In the genomic region with DNA sequence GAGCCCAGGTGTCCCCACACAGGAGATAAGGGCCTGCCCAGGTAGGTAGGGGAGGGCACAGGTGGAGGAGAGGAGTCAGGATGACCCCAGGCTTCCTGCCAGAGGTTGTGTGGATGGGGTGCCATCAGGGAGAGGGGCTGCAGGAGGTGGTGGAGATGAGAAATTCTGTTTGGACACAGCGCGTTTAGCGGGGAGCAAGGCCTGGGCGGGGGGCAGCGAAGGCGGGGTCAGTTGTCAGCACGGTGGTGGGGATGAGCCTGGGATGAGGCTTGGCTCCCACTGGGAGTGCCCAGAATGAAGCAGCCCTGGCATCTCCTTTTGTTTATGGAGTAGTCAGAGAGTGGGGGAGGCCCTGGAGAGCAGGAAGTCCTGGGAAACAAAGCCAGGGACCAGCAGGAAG, we compare ENCODE assay signal across 16 cellular contexts. TPM values are rescaled to one million over a fixed set of nuclear protein-coding genes. Genes with fewer than 3 reads are reported as not detected.
A peak's percentile ranks its signal among the peaks of the same experiment; 100 is the strongest.
DNase-seq lines count a peak whose midpoint lies in the region; ATAC-seq and TF ChIP-seq lines count a peak whose summit lies in the region.
"Had no signal": no experiment of that assay in that cellular context is flagged by ENCODE, and none has a peak within 500 bp of the region (broad histone marks: within the 10 kb centered on the region; RNA-seq: fewer than 3 reads in every experiment).

No MANE protein-coding gene starts in this region.

- peaks cover 5% of the 10 kb centered on the region for H3K36me3 ChIP-seq in mucosa of descending colon (ENCODE audit: low read depth)
- H3K36me3 ChIP-seq: BE2C, MG63 had no signal

- H3K4me1 Mint-ChIP-seq in activated naive CD8-positive, alpha-beta T cell treated with anti-CD3 and anti-CD28 coated beads, Interleukin-2, amount 10 ng/mL, durations not matched to agents 7 days and 5 days, result peaks cover 5% of the 10 kb centered on the region
- no peaks in the 10 kb centered on the region for H3K4me1 Mint-ChIP-seq in activated naive CD8-positive, alpha-beta T cell treated with anti-CD3 and anti-CD28 coated beads for 36 hours
- H3K4me1 Mint-ChIP-seq in endothelial cell (ENCODE audit: unreplicated experiment), result peaks cover 26% of the 10 kb centered on the region
- peaks cover 11 to 18% of the 10 kb centered on the region in 2 donors for H3K4me1 Mint-ChIP-seq in stimulated activated naive B cell treated with anti-CD40 and anti-IgM and Interleukin-4, amounts not matched to agents 10 μg/mL and 1 μg/mL and 100 μg/mL, for 72 hours

- H3K4me1 ChIP-seq in mucosa of descending colon (ENCODE audit: low read depth), result no peaks in the 10 kb centered on the region
- H3K4me1 ChIP-seq: BE2C, Peyer's patch had no signal

- ATAC-seq in activated naive CD8-positive, alpha-beta T cell treated with anti-CD3 and anti-CD28 coated beads, Interleukin-2, amount 10 ng/mL, durations not matched to agents 7 days and 5 days (ENCODE audit: low read depth), result no peak
- ATAC-seq in stimulated activated naive B cell treated with anti-CD40 and anti-IgM and Interleukin-4, amounts not matched to agents 10 μg/mL and 1 μg/mL and 100 μg/mL, for 72 hours (replicated peaks), result no peak
- ATAC-seq in mucosa of descending colon (no peak), HG02678 (IDR thresholded peaks at IDR 0.05; ENCODE audit: unreplicated experiment) (no peak)

- intact Hi-C loops in mucosa of descending colon (cut with DNase I, micrococcal nuclease), result no loop called here

- H3K27ac Mint-ChIP-seq in activated naive CD8-positive, alpha-beta T cell treated with anti-CD3 and anti-CD28 coated beads, Interleukin-2, amount 10 ng/mL, durations not matched to agents 7 days and 5 days, result peak overlapping the region; percentile 61
- H3K27ac Mint-ChIP-seq in activated naive CD8-positive, alpha-beta T cell treated with anti-CD3 and anti-CD28 coated beads for 36 hours, result no peak overlapping the region
- H3K27ac Mint-ChIP-seq in endothelial cell (ENCODE audit: unreplicated experiment), result peak overlapping the region; percentile 74
- peak overlapping the region; percentile 45 for H3K27ac Mint-ChIP-seq in stimulated activated naive B cell treated with anti-CD40 and anti-IgM and Interleukin-4, amounts not matched to agents 10 μg/mL and 1 μg/mL and 100 μg/mL, for 72 hours
- H3K27ac Mint-ChIP-seq: CD4-positive, alpha-beta T cell had no signal

- no peak overlapping the region for H3K4me3 Mint-ChIP-seq in activated naive CD8-positive, alpha-beta T cell treated with anti-CD3 and anti-CD28 coated beads, Interleukin-2, amount 10 ng/mL, durations not matched to agents 7 days and 5 days
- no peak overlapping the region for H3K4me3 Mint-ChIP-seq in activated naive CD8-positive, alpha-beta T cell treated with anti-CD3 and anti-CD28 coated beads for 36 hours
- peak overlapping the region; percentile 51 for H3K4me3 Mint-ChIP-seq in endothelial cell (ENCODE audit: unreplicated experiment)
- H3K4me3 Mint-ChIP-seq in stimulated activated naive B cell treated with anti-CD40 and anti-IgM and Interleukin-4, amounts not matched to agents 10 μg/mL and 1 μg/mL and 100 μg/mL, for 72 hours, result no peak overlapping the region
- H3K4me3 Mint-ChIP-seq: CD4-positive, alpha-beta T cell; GM23338 had no signal

- H3K27me3 Mint-ChIP-seq in activated naive CD8-positive, alpha-beta T cell treated with anti-CD3 and anti-CD28 coated beads, Interleukin-2, amount 10 ng/mL, durations not matched to agents 7 days and 5 days, result no peaks in the 10 kb centered on the region
- no peaks in the 10 kb centered on the region for H3K27me3 Mint-ChIP-seq in activated naive CD8-positive, alpha-beta T cell treated with anti-CD3 and anti-CD28 coated beads for 36 hours
- H3K27me3 Mint-ChIP-seq in endothelial cell (ENCODE audit: unreplicated experiment), result peaks cover 9% of the 10 kb centered on the region
- no peaks in the 10 kb centered on the region for H3K27me3 Mint-ChIP-seq in stimulated activated naive B cell treated with anti-CD40 and anti-IgM and Interleukin-4, amounts not matched to agents 10 μg/mL and 1 μg/mL and 100 μg/mL, for 72 hours
- H3K27me3 Mint-ChIP-seq: CD4-positive, alpha-beta T cell had no signal

- H3K27ac ChIP-seq in VCaP, result peak overlapping the region; percentile 25; the same call in 1 of the 2 replicates
- H3K27ac ChIP-seq: Peyer's patch had no signal

- H3K9me3 Mint-ChIP-seq in activated naive CD8-positive, alpha-beta T cell treated with anti-CD3 and anti-CD28 coated beads, Interleukin-2, amount 10 ng/mL, durations not matched to agents 7 days and 5 days, result no peaks in the 10 kb centered on the region
- H3K9me3 Mint-ChIP-seq in activated naive CD8-positive, alpha-beta T cell treated with anti-CD3 and anti-CD28 coated beads for 36 hours, result no peaks in the 10 kb centered on the region
- H3K9me3 Mint-ChIP-seq in endothelial cell (ENCODE audit: unreplicated experiment), result no peaks in the 10 kb centered on the region
- H3K9me3 Mint-ChIP-seq in stimulated activated naive B cell treated with anti-CD40 and anti-IgM and Interleukin-4, amounts not matched to agents 10 μg/mL and 1 μg/mL and 100 μg/mL, for 72 hours, result no peaks in the 10 kb centered on the region
- H3K9me3 Mint-ChIP-seq: CD4-positive, alpha-beta T cell; GM23338 had no signal

- POLR2A ChIA-PET in activated naive CD8-positive, alpha-beta T cell treated with anti-CD3 and anti-CD28 coated beads, Interleukin-2, amount 10 ng/mL, durations not matched to agents 7 days and 5 days (lab: Charles Lee), result interaction anchor here (1.0 to 1.4 kb wide), 2 partner anchors 99 to 141 kb away, joined by 3 to 5 read pairs; a partner anchor contains a TSS

- TF ChIP-seq CTCF in VCaP (conservative IDR thresholded peaks at IDR 0.05) (no peak), endothelial cell (IDR thresholded peaks at IDR 0.05; ENCODE audit: unreplicated experiment) (no peak), mucosa of descending colon (IDR thresholded peaks at IDR 0.05) (no peak)

- H3K9me3 ChIP-seq in mucosa of descending colon, result no peaks in the 10 kb centered on the region
- H3K9me3 ChIP-seq: BE2C, MG63, Peyer's patch, SK-N-SH had no signal

- no peak overlapping the region for H3K4me3 ChIP-seq in mucosa of descending colon
- H3K4me3 ChIP-seq: GM12878, GM23338, MG63, Peyer's patch had no signal

- DNase-seq in activated naive CD8-positive, alpha-beta T cell treated with anti-CD3 and anti-CD28 coated beads, Interleukin-2, amount 10 ng/mL, durations not matched to agents 7 days and 5 days, result no peak
- DNase-seq in activated naive CD8-positive, alpha-beta T cell treated with anti-CD3 and anti-CD28 coated beads for 36 hours, result no peak
- DNase-seq in endothelial cell (ENCODE audit: low spot score) (no peak), T-helper 1 cell (no peak), mucosa of descending colon (no peak)
- no peak for DNase-seq in stimulated activated naive B cell treated with anti-CD40 and anti-IgM and Interleukin-4, amounts not matched to agents 10 μg/mL and 1 μg/mL and 100 μg/mL, for 72 hours
- DNase-seq: NCI-H1092 had no signal

- no peaks in the 10 kb centered on the region for H3K36me3 Mint-ChIP-seq in activated naive CD8-positive, alpha-beta T cell treated with anti-CD3 and anti-CD28 coated beads, Interleukin-2, amount 10 ng/mL, durations not matched to agents 7 days and 5 days
- H3K36me3 Mint-ChIP-seq in activated naive CD8-positive, alpha-beta T cell treated with anti-CD3 and anti-CD28 coated beads for 36 hours, result peaks cover 2% of the 10 kb centered on the region
- peaks cover 7% of the 10 kb centered on the region for H3K36me3 Mint-ChIP-seq in endothelial cell (ENCODE audit: low read depth, unreplicated experiment)
- peaks cover 23 to 58% of the 10 kb centered on the region in 2 donors for H3K36me3 Mint-ChIP-seq in stimulated activated naive B cell treated with anti-CD40 and anti-IgM and Interleukin-4, amounts not matched to agents 10 μg/mL and 1 μg/mL and 100 μg/mL, for 72 hours

RNA-seq across cellular contexts. Expression of a gene that starts 14.6 kb away (rescaled TPM):
- total RNA-seq in activated naive CD8-positive, alpha-beta T cell treated with anti-CD3 and anti-CD28 coated beads, Interleukin-2, amount 10 ng/mL, durations not matched to agents 7 days and 5 days, result 10 to 100 TPM; 53.2 to 56.5 TPM
- 10 to 100 TPM; 32.4 to 35.5 TPM for total RNA-seq in activated naive CD8-positive, alpha-beta T cell treated with anti-CD3 and anti-CD28 coated beads for 36 hours
- total RNA-seq in endothelial cell (ENCODE audit: unreplicated experiment), result 42.3 TPM
- 10 to 100 TPM; 45.5 to 58.1 (median 51.0) TPM for total RNA-seq in mucosa of descending colon

RNA-seq across cellular contexts. Expression of a gene that starts 14.7 kb away (rescaled TPM):
- 10 to 100 TPM; 10.3 to 11.0 TPM for total RNA-seq in activated naive CD8-positive, alpha-beta T cell treated with anti-CD3 and anti-CD28 coated beads, Interleukin-2, amount 10 ng/mL, durations not matched to agents 7 days and 5 days
- 1 to 10 TPM; 6.7 to 8.4 TPM for total RNA-seq in activated naive CD8-positive, alpha-beta T cell treated with anti-CD3 and anti-CD28 coated beads for 36 hours
- total RNA-seq in endothelial cell (ENCODE audit: unreplicated experiment) (22.0 TPM), mucosa of descending colon (10 to 100 TPM; 16.8 to 55.9 (median 18.8) TPM)

RNA-seq across cellular contexts. Expression of a gene that starts 15.5 kb away (rescaled TPM):
- total RNA-seq in activated naive CD8-positive, alpha-beta T cell treated with anti-CD3 and anti-CD28 coated beads, Interleukin-2, amount 10 ng/mL, durations not matched to agents 7 days and 5 days, result 1 to 10 TPM in 1 of 2 experiments, under 1 TPM in 1; 0.61 to 2.0 TPM
- not detected for total RNA-seq in activated naive CD8-positive, alpha-beta T cell treated with anti-CD3 and anti-CD28 coated beads for 36 hours
- total RNA-seq in endothelial cell (ENCODE audit: unreplicated experiment) (0.56 TPM), mucosa of descending colon (not detected)

RNA-seq across cellular contexts. Expression of a gene that starts 19.8 kb away (rescaled TPM):
- 10 to 100 TPM; 35.4 to 39.9 TPM for total RNA-seq in activated naive CD8-positive, alpha-beta T cell treated with anti-CD3 and anti-CD28 coated beads, Interleukin-2, amount 10 ng/mL, durations not matched to agents 7 days and 5 days
- 10 to 100 TPM; 43.0 to 43.6 TPM for total RNA-seq in activated naive CD8-positive, alpha-beta T cell treated with anti-CD3 and anti-CD28 coated beads for 36 hours
- total RNA-seq in endothelial cell (ENCODE audit: unreplicated experiment) (21.3 TPM), mucosa of descending colon (10 to 100 TPM; 36.0 to 60.5 (median 47.4) TPM)

RNA-seq across cellular contexts. Expression of a gene that starts 29.8 kb away (rescaled TPM):
- 100 to 1,000 TPM; 148 to 165 TPM for total RNA-seq in activated naive CD8-positive, alpha-beta T cell treated with anti-CD3 and anti-CD28 coated beads, Interleukin-2, amount 10 ng/mL, durations not matched to agents 7 days and 5 days
- total RNA-seq in activated naive CD8-positive, alpha-beta T cell treated with anti-CD3 and anti-CD28 coated beads for 36 hours, result 100 to 1,000 TPM; 173 to 189 TPM
- total RNA-seq in endothelial cell (ENCODE audit: unreplicated experiment) (71.1 TPM), mucosa of descending colon (100 to 1,000 TPM; 110 to 176 (median 142) TPM)
